In the genomic region with DNA sequence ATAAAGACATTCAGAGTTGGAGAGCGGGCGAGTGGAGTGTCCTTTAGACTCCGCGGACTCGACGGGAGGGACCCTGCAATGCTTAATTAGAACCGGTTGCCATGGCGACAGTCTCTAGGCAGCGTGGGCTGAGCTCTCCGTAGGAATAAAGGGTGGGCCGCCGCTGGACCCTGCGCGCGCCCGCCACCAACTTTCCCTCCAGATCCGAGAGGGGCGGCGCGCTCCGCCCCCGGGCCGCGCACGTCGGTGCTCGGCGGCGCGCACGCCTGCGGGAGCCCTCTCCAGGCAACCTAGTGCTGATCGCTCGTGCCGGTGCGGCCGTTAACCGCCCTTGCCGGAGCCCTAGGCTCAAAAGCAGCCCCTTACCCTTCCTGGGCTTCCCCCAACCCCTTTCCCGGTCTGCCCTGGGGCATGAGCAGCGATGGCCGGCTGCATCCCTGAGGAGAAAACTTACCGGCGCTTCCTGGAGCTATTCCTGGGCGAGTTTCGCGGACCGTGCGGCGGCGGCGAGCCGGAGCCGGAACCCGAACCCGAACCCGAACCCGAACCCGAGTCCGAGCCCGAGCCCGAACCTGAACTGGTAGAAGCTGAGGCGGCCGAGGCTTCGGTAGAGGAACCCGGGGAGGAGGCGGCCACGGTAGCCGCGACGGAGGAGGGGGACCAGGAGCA, we compare ENCODE assay signal across 8 cellular contexts. TPM values are rescaled to one million over a fixed set of nuclear protein-coding genes. Genes with fewer than 3 reads are reported as not detected.
DNase-seq lines count a peak whose midpoint lies in the region; ATAC-seq and TF ChIP-seq lines count a peak whose summit lies in the region.

A gene (plus strand): TSS at position 278 of the 669 bp plus-strand sequence.

- H3K36me3 ChIP-seq in Loucy (ENCODE audit: insufficient read depth, low read length) (no peaks in the 10 kb centered on the region), RWPE2 (ENCODE audit: low read depth) (no peaks in the 10 kb centered on the region), osteoblast (ENCODE audit: insufficient read depth, low read length) (no peaks in the 10 kb centered on the region), upper lobe of right lung (no peaks in the 10 kb centered on the region)

- intact Hi-C loops in Right ventricle myocardium superior (cut with DNase I) = no loop called here
- intact Hi-C loops in upper lobe of right lung (cut with DNase I) = no loop called here

- H3K27ac ChIP-seq in RWPE2 (ENCODE audit: poor library complexity, severe bottlenecking) = no peak within 1 kb of the TSS
- no peak within 1 kb of the TSS for H3K27ac ChIP-seq in osteoblast (ENCODE audit: low read depth, low read length)
- H3K27ac ChIP-seq in upper lobe of right lung = no peak within 1 kb of the TSS

- no peak for TF ChIP-seq CTCF in Loucy (conservative IDR thresholded peaks at IDR 0.05; ENCODE audit: low read length)
- TF ChIP-seq CTCF in RWPE2 (IDR thresholded peaks at IDR 0.05; ENCODE audit: poor library complexity, severe bottlenecking) = no peak
- TF ChIP-seq CTCF in osteoblast (IDR thresholded peaks at IDR 0.05; ENCODE audit: extremely low read depth, low read depth, low read length) = no peak
- no peak for TF ChIP-seq CTCF in upper lobe of right lung (IDR thresholded peaks at IDR 0.05)

- H3K27me3 ChIP-seq in Loucy (ENCODE audit: insufficient read depth, low read length, poor library complexity, severe bottlenecking) (no peaks in the 10 kb centered on the region), RWPE2 (ENCODE audit: insufficient read depth, poor library complexity, severe bottlenecking) (peaks cover 55% of the 10 kb centered on the region), osteoblast (ENCODE audit: insufficient read depth, low read length) (peaks cover 54% of the 10 kb centered on the region), upper lobe of right lung (peaks cover 61% of the 10 kb centered on the region)

- 0 out of 2 replicates have a peak, but pooled peaks cover 4% of the 10 kb centered on the region for H3F3A ChIP-seq in Loucy (ENCODE audit: low read depth)

- H3K4me3 ChIP-seq in Loucy (ENCODE audit: low read length, poor library complexity, severe bottlenecking) = peak within 1 kb of the TSS; percentile 83
- peak within 1 kb of the TSS; percentile 44 for H3K4me3 ChIP-seq in RWPE2 (ENCODE audit: severe bottlenecking)
- H3K4me3 ChIP-seq in osteoblast (ENCODE audit: insufficient read depth, low read length) = peak within 1 kb of the TSS; percentile 73
- peak within 1 kb of the TSS; percentile 52 for H3K4me3 ChIP-seq in upper lobe of right lung

- ATAC-seq in RWPE2 (ENCODE audit: low read depth) (peak; percentile 79), Right ventricle myocardium superior (ENCODE audit: poor library complexity) (peak; percentile 95), upper lobe of right lung (peak; percentile 93), GM21528 (IDR thresholded peaks at IDR 0.05; ENCODE audit: low FRiP score, unreplicated experiment) (no peak)

- DNase-seq in Daoy (ENCODE audit: low read depth) (peak; percentile 74), RWPE2 (ENCODE audit: low spot score) (peak; percentile 58), Right ventricle myocardium superior (peak; percentile 66), osteoblast (ENCODE audit: insufficient read length, low spot score, missing footprints) (peak; percentile 95), upper lobe of right lung (peak; percentile 69)
- DNase-seq in activated naive CD4-positive, alpha-beta T cell treated with anti-CD3 and anti-CD28 coated beads, Interleukin-2, amount 50 U/mL, for 16 hours = peak; percentile 51

- no peaks in the 10 kb centered on the region for H4K20me1 ChIP-seq in Loucy (ENCODE audit: insufficient read depth, low read length, poor library complexity, severe bottlenecking)
- H4K20me1 ChIP-seq in osteoblast (ENCODE audit: insufficient read depth, low read length) = no peaks in the 10 kb centered on the region

- no peaks in the 10 kb centered on the region for H3K9me2 ChIP-seq in Loucy (replicated peaks; ENCODE audit: low read depth, low read length)

- H2AFZ ChIP-seq in Loucy (ENCODE audit: low read length) (peak within 1 kb of the TSS; percentile 94), osteoblast (ENCODE audit: low read length) (peak within 1 kb of the TSS; percentile 65)

- H3K9me3 ChIP-seq in Loucy (ENCODE audit: insufficient read depth, low read depth, low read length) (no peaks in the 10 kb centered on the region), RWPE2 (ENCODE audit: severe bottlenecking) (no peaks in the 10 kb centered on the region), osteoblast (ENCODE audit: low read depth, low read length) (no peaks in the 10 kb centered on the region), upper lobe of right lung (no peaks in the 10 kb centered on the region)

- H3K79me2 ChIP-seq in Loucy (ENCODE audit: insufficient read depth, low read length) (no peaks in the 10 kb centered on the region; the same call in 1 of the 2 replicates), osteoblast (ENCODE audit: insufficient read depth, low read length) (no peaks in the 10 kb centered on the region)

- H3K9ac ChIP-seq in Loucy (ENCODE audit: low read depth, low read length, poor library complexity, severe bottlenecking) = peak within 1 kb of the TSS; percentile 70

- H3K4me1 ChIP-seq in Loucy (ENCODE audit: insufficient read depth, low read length, poor library complexity, severe bottlenecking) (peaks cover 5% of the 10 kb centered on the region), RWPE2 (ENCODE audit: insufficient read depth, poor library complexity, severe bottlenecking) (no peaks in the 10 kb centered on the region), osteoblast (ENCODE audit: insufficient read depth, low read length) (peaks cover 5% of the 10 kb centered on the region), upper lobe of right lung (peaks cover 17% of the 10 kb centered on the region)

- H3K4me2 ChIP-seq in Loucy (ENCODE audit: low read depth, low read length, poor library complexity, severe bottlenecking) (peak within 1 kb of the TSS; percentile 82), osteoblast (ENCODE audit: insufficient read depth, low read length) (peak within 1 kb of the TSS; percentile 84)

RNA-seq across cellular contexts. Expression of the gene that starts here (rescaled TPM):
- total RNA-seq in Daoy (2014; rRNA removed; shearing (Covaris generic)) = 2.1 and 2.5 TPM in 2 replicates
- total RNA-seq in Right ventricle myocardium superior (1.7 TPM), osteoblast (under 0.01 TPM in 2 replicates), upper lobe of right lung (not detected)

Comparison
In these comparisons a context has a peak if more than half of its experiments do, and no peak if none do; other contexts are left out.
1. Peak in DNase-seq, H3K4me3 ChIP-seq and H3K4me2 ChIP-seq in osteoblast; RNA of the gene not detected or under 1 TPM.
2. Peak in DNase-seq, ATAC-seq and H3K4me3 ChIP-seq in upper lobe of right lung; RNA of the gene not detected or under 1 TPM.